ENCODE assay signal across 8 cellular contexts in genomic region chr1:64505944-64506658, GRCh38. TPM values are rescaled to one million over a fixed set of nuclear protein-coding genes. Genes with fewer than 3 reads are reported as not detected.
A peak's percentile ranks its signal among the peaks of the same experiment; 100 is the strongest.
DNase-seq lines count a peak whose midpoint lies in the region; ATAC-seq and TF ChIP-seq lines count a peak whose summit lies in the region.

No MANE protein-coding gene starts in this region.

- peak overlapping the region; percentile 47 for H3K9ac ChIP-seq in H9 (ENCODE audit: extremely low read depth, insufficient read length, low read length)

- H3K36me3 Mint-ChIP-seq in H9 (ENCODE audit: insufficient read depth in 1 of 3, low read depth in 3 of 3), result peaks cover 0 to 17% (median 9%) of the 10 kb centered on the region in 3 experiments; a peak in 4 of 7 replicates
- H3K36me3 Mint-ChIP-seq in stimulated activated naive CD8-positive, alpha-beta T cell treated with anti-CD3 and anti-CD28 coated beads, Interleukin-15, Interleukin-2, amounts not matched to agents 100 ng/mL and 50 ng/mL, for 24 hours (ENCODE audit: low read depth), result no peaks in the 10 kb centered on the region

- peak overlapping the region; percentile 66 for H3K4me2 ChIP-seq in H9 (ENCODE audit: insufficient read depth, insufficient read length, low read length)

- no peak for DNase-seq in H9
- peak; percentile 97 for DNase-seq in NCI-H748 treated with DMSO at 0.1 percent for 48 hours (lab: John Stamatoyannopoulos, UW)
- peak; percentile 35 to 64 (median 50) for DNase-seq in body of pancreas
- peak; percentile 72 for DNase-seq in kidney tubule cell (ENCODE audit: low spot score)
- DNase-seq in Kasumi-1 (lab: John Stamatoyannopoulos, UW), result no peak
- no peak for DNase-seq in Ammon's horn (ENCODE audit: low spot score)

- H3K14ac ChIP-seq in H9 (ENCODE audit: insufficient read depth, low read length), result no peak overlapping the region

- WGBS in H9 (ENCODE audit: extremely low coverage, insufficient read length, low lambda C conversion rate), result no CpG with 5 or more reads among the region's 15 CpGs
- 19 to 20% methylated on average over 15 of the region's 15 CpGs for WGBS in body of pancreas, 2 donors

- intact Hi-C loops in body of pancreas (cut with DNase I), result no loop called here

- H3K4ac ChIP-seq in H9 (ENCODE audit: low read depth, low read length), result no peak overlapping the region

- H2BK5ac ChIP-seq in H9 (ENCODE audit: insufficient read length, low read length), result no peak overlapping the region

- no peak overlapping the region for H3K18ac ChIP-seq in H9 (ENCODE audit: insufficient read length, low read depth, low read length)

- no peak overlapping the region for H3K23ac ChIP-seq in H9 (ENCODE audit: insufficient read length, low read depth, low read length)

- H4K8ac ChIP-seq in H9 (replicated peaks; ENCODE audit: insufficient read length, low read depth, low read length), result no peak overlapping the region

- H3K79me1 ChIP-seq in H9 (ENCODE audit: insufficient read depth, low read depth, low read length, poor library complexity, severe bottlenecking), result peaks cover 5% of the 10 kb centered on the region

- H3K27ac ChIP-seq in H9 (ENCODE audit: insufficient read length, low read depth, low read length), result no peak overlapping the region
- H3K27ac ChIP-seq in body of pancreas, result peak overlapping the region in 3 of 4 donors; percentile 53 to 72 (median 69)

- ATAC-seq in body of pancreas (peak; percentile 58), HG03521 (IDR thresholded peaks at IDR 0.05; ENCODE audit: unreplicated experiment) (no peak)

- no peak overlapping the region for H2BK12ac ChIP-seq in H9 (ENCODE audit: insufficient read length, low read depth, low read length)

- peaks cover 29% of the 10 kb centered on the region for H3K27me3 Mint-ChIP-seq in H9 (ENCODE audit: low read depth)
- H3K27me3 Mint-ChIP-seq in stimulated activated naive CD8-positive, alpha-beta T cell treated with anti-CD3 and anti-CD28 coated beads, Interleukin-15, Interleukin-2, amounts not matched to agents 100 ng/mL and 50 ng/mL, for 24 hours, result no peaks in the 10 kb centered on the region

- H2BK120ac ChIP-seq in H9 (ENCODE audit: low read depth, low read length, poor library complexity, severe bottlenecking), result no peak overlapping the region

- peak overlapping the region; percentile 63 to 79 for H3K4me3 Mint-ChIP-seq in H9
- peak overlapping the region; percentile 75 for H3K4me3 Mint-ChIP-seq in stimulated activated naive CD8-positive, alpha-beta T cell treated with anti-CD3 and anti-CD28 coated beads, Interleukin-15, Interleukin-2, amounts not matched to agents 100 ng/mL and 50 ng/mL, for 24 hours

- H3K36me3 ChIP-seq in body of pancreas (replicated peaks in 1 of 2; ENCODE audit: insufficient read depth in 1 of 2, low read depth in 2 of 2), result no peaks in the 10 kb centered on the region

- H2AFZ ChIP-seq in H9 (ENCODE audit: low read length), result no peak overlapping the region

- no peaks in the 10 kb centered on the region for H3K9me3 ChIP-seq in H9 (ENCODE audit: control insufficient read depth, low read depth, low read length)
- H3K9me3 ChIP-seq in body of pancreas, result no peaks in the 10 kb centered on the region

- no peak for TF ChIP-seq CTCF in H9 (conservative IDR thresholded peaks at IDR 0.05)
- peak in 2 of 7 experiments; percentile 11 to 19 for TF ChIP-seq CTCF in body of pancreas (IDR thresholded peaks at IDR 0.05)

- no peak overlapping the region for H4K91ac ChIP-seq in H9 (ENCODE audit: insufficient read length, low read depth, low read length)

- H2BK20ac ChIP-seq in H9 (ENCODE audit: low read depth, low read length, poor library complexity, severe bottlenecking), result no peak overlapping the region

- peaks cover 3% of the 10 kb centered on the region for H4K20me1 ChIP-seq in H9 (ENCODE audit: control insufficient read depth, insufficient read depth, insufficient read length)

- no peak overlapping the region for H2BK15ac ChIP-seq in H9 (ENCODE audit: low read depth, low read length)

- H3K27ac Mint-ChIP-seq in H9, result peak overlapping the region; percentile 66 to 81 (median 77); a peak in 5 of 7 replicates
- H3K27ac Mint-ChIP-seq in stimulated activated naive CD8-positive, alpha-beta T cell treated with anti-CD3 and anti-CD28 coated beads, Interleukin-15, Interleukin-2, amounts not matched to agents 100 ng/mL and 50 ng/mL, for 24 hours, result peak overlapping the region; percentile 18

- H4K5ac ChIP-seq in H9 (ENCODE audit: insufficient read length, low read depth, low read length), result no peak overlapping the region

- H3K79me2 ChIP-seq in H9 (ENCODE audit: insufficient read depth, low read length), result peaks cover 10% of the 10 kb centered on the region; the same call in 1 of the 2 replicates

- H2AK5ac ChIP-seq in H9 (ENCODE audit: insufficient read length, low read length), result no peak overlapping the region

- H3K4me1 ChIP-seq in H9 (ENCODE audit: insufficient read depth, low read length), result peaks cover 21% of the 10 kb centered on the region
- peaks cover 21% of the 10 kb centered on the region for H3K4me1 ChIP-seq in body of pancreas

- no peak overlapping the region for H3T11ph ChIP-seq in H9 (ENCODE audit: low read length)

- H3K27me3 ChIP-seq in H9 (ENCODE audit: insufficient read depth, low read length) (peaks cover 13% of the 10 kb centered on the region; the same call in 1 of the 2 replicates), body of pancreas (no peaks in the 10 kb centered on the region)

- no peak for TF ChIP-seq POLR2A in body of pancreas (IDR thresholded peaks at IDR 0.05)

- H3K23me2 ChIP-seq in H9 (ENCODE audit: insufficient read length, low read depth, low read length, poor library complexity, severe bottlenecking), result peaks cover 4% of the 10 kb centered on the region

- no peak overlapping the region for H3K56ac ChIP-seq in H9 (ENCODE audit: insufficient read length, low read depth, low read length)

- H3K9me3 Mint-ChIP-seq in H9, result no peaks in the 10 kb centered on the region; a peak in 1 of 5 replicates
- H3K9me3 Mint-ChIP-seq in stimulated activated naive CD8-positive, alpha-beta T cell treated with anti-CD3 and anti-CD28 coated beads, Interleukin-15, Interleukin-2, amounts not matched to agents 100 ng/mL and 50 ng/mL, for 24 hours, result no peaks in the 10 kb centered on the region

- peak overlapping the region in 1 of 2 donors; percentile 41 for H3K4me3 ChIP-seq in body of pancreas

- H3K4me1 Mint-ChIP-seq in H9, result peaks cover 90 to 94% of the 10 kb centered on the region in 2 experiments
- peaks cover 23% of the 10 kb centered on the region for H3K4me1 Mint-ChIP-seq in stimulated activated naive CD8-positive, alpha-beta T cell treated with anti-CD3 and anti-CD28 coated beads, Interleukin-15, Interleukin-2, amounts not matched to agents 100 ng/mL and 50 ng/mL, for 24 hours (ENCODE audit: low read depth)

RNA-seq across cellular contexts. Expression of gene CACHD1, which starts 36.2 kb away (rescaled TPM):
- total RNA-seq in H9 (2021) (89.5 and 94.2 TPM in 2 replicates), body of pancreas (10 to 100 TPM in 1 of 2 donors, 1 to 10 TPM in 1; 8.6 to 12.9 TPM)

Comparison
In these comparisons a context has a peak if more than half of its experiments do, and no peak if none do; other contexts are left out.
1. DNase-seq: peak in NCI-H748 treated with DMSO at 0.1 percent for 48 hours (single experiment), body of pancreas (4 of 4) and kidney tubule cell (single experiment); none in H9 (single experiment), Kasumi-1 (0 of 2) and Ammon's horn (single experiment).